Comparison of ENCODE assay signal across 21 cellular contexts in genomic region chr20:58097943-58098342, GRCh38.
DNase-seq lines count a peak whose midpoint lies in the region; ATAC-seq, FAIRE-seq and TF ChIP-seq lines count a peak whose summit lies in the region.
"Had no signal": no experiment of that assay in that cellular context is flagged by ENCODE, and none has a peak within 500 bp of the region (broad histone marks: within the 10 kb centered on the region; RNA-seq: fewer than 3 reads in every experiment).

No MANE protein-coding gene starts in this region.

- H3K36me3 ChIP-seq in HepG2 (replicated peaks in 1 of 2; ENCODE audit: control insufficient read depth in 1 of 2, insufficient read depth in 2 of 2, low read length in 2 of 2) (no peaks in the 10 kb centered on the region), right lobe of liver (no peaks in the 10 kb centered on the region), lung (ENCODE audit: control insufficient read depth in 2 of 2, insufficient read depth in 2 of 2, low read length in 2 of 2) (no peaks in the 10 kb centered on the region)
- H3K36me3 ChIP-seq: HAP-1 had no signal

- in situ Hi-C loops in HepG2 (cut with HindIII; ENCODE audit: extremely low pct_ligation_motif_present, low pct_unique_long_range_greater_than_20kb): no loop called here

- no peaks in the 10 kb centered on the region for H4K20me1 ChIP-seq in HepG2 (ENCODE audit: insufficient read depth, low read length)

- TF ChIP-seq EP300 in HepG2 (IDR thresholded peaks at IDR 0.05; ENCODE audit: low read depth in 2 of 2, low read length in 2 of 2): no peak
- TF ChIP-seq EP300 in HepG2 (CRISPR knock-in tag; IDR thresholded peaks at IDR 0.05; ENCODE audit: borderline replicate concordance): no peak

- H3K27ac ChIP-seq in HepG2 (ENCODE audit: extremely low read length, insufficient read depth, low read length) (no peak overlapping the region), right lobe of liver (no peak overlapping the region), lung (ENCODE audit: low read depth in 1 of 2, low read length in 1 of 2) (no peak overlapping the region)

- peak; percentile 48 for FAIRE-seq in HepG2 (lab: Jason Lieb, UNC)
- FAIRE-seq in urothelium cell line (lab: Jason Lieb, UNC): peak; percentile 81
- FAIRE-seq: GM12891, GM18507, H54 had no signal

- H3K36me3 Mint-ChIP-seq in WTC11: no peaks in the 10 kb centered on the region
- H3K36me3 Mint-ChIP-seq: CD4-positive, alpha-beta memory T cell had no signal

- peak; percentile 34 for DNase-seq in HepG2 (ENCODE audit: low spot score)
- DNase-seq in right lobe of liver: no peak
- DNase-seq in WTC11 (ENCODE audit: low spot score): no peak
- peak; percentile 10 for DNase-seq in lung (ENCODE audit: low spot score)
- DNase-seq in urothelium cell line (ENCODE audit: low spot score): no peak
- DNase-seq in SIG-M5 (lab: John Stamatoyannopoulos, UW): no peak
- no peak for DNase-seq in cortex of kidney (lab: John Stamatoyannopoulos, UW)
- no peak for DNase-seq in erythroblast (lab: John Stamatoyannopoulos, UW)
- DNase-seq: C1 segment of cervical spinal cord; Calu3; CD4-positive, alpha-beta memory T cell; COR-L47; DMS53; DMS79 treated with DMSO at 0.1 percent for 48 hours; GF-D8; GOT3; HFFc6 had no signal

- WGBS in HepG2 (ENCODE audit: low lambda C conversion rate): under 1% methylated on average over 7 of the region's 7 CpGs
- WGBS in right lobe of liver (ENCODE audit: insufficient coverage, low coverage, low lambda C conversion rate, missing lambda C conversion rate): 35% methylated on average over 4 of the region's 7 CpGs
- 86 to 91% methylated on average over 7 of the region's 7 CpGs for WGBS in lung, 2 donors

- no peak overlapping the region for H3K4me2 ChIP-seq in HepG2 (ENCODE audit: low read depth, low read length)

- H3K9me3 Mint-ChIP-seq in WTC11: no peaks in the 10 kb centered on the region
- H3K9me3 Mint-ChIP-seq: HFFc6 had no signal

- ATAC-seq in HepG2 (peak; percentile 34; the same call in 1 of the 3 replicates), right lobe of liver (no peak), WTC11 (no peak), lung (ENCODE audit: insufficient read depth, low FRiP score) (no peak)

- H3K27me3 ChIP-seq in HepG2 (ENCODE audit: control insufficient read depth in 1 of 2, insufficient read depth in 2 of 2, low read length in 2 of 2) (peaks cover 2 to 58% of the 10 kb centered on the region in 2 experiments; a peak in 3 of 5 replicates), right lobe of liver (no peaks in the 10 kb centered on the region), lung (ENCODE audit: control insufficient read depth, insufficient read depth) (no peaks in the 10 kb centered on the region)

- peaks cover 4% of the 10 kb centered on the region; the same call in 1 of the 2 replicates for H3K27me3 Mint-ChIP-seq in WTC11 (ENCODE audit: low read depth)

- CTCF ChIA-PET in HepG2 (lab: Yijun Ruan, JAX; ENCODE audit: low intra/inter-chr PET ratio, low total read pairs) (no interaction called here), WTC11 (lab: Charles Lee) (interaction anchor here (1.0 kb wide), 1 partner anchor 10 kb away, joined by 3 read pairs; no protein-coding TSS in a partner anchor)

- no peak overlapping the region for H3K27ac Mint-ChIP-seq in WTC11
- H3K27ac Mint-ChIP-seq: CD4-positive, alpha-beta memory T cell; HFFc6 had no signal

- POLR2A ChIA-PET in HepG2 (lab: Yijun Ruan, JAX) (no interaction called here), WTC11 (lab: Charles Lee) (no interaction called here)

- TF ChIP-seq POLR2A in HepG2 (IDR thresholded peaks at IDR 0.05; ENCODE audit: insufficient read depth in 1 of 2, low read depth in 2 of 2, low read length in 2 of 2): no peak
- no peak for TF ChIP-seq POLR2A in right lobe of liver (IDR thresholded peaks at IDR 0.05)
- no peak for TF ChIP-seq POLR2A in erythroblast (IDR thresholded peaks at IDR 0.05; ENCODE audit: low read length)

- TF ChIP-seq CTCF in HepG2 (CRISPR knock-in tag; IDR thresholded peaks at IDR 0.05) (no peak), right lobe of liver (IDR thresholded peaks at IDR 0.05) (no peak), WTC11 (IDR thresholded peaks at IDR 0.05) (no peak), lung (IDR thresholded peaks at IDR 0.05; ENCODE audit: control extremely low read depth, extremely low read depth) (no peak)

- BruUV-seq in HepG2 (replicated peaks; lab: Mats Ljungman, UMichigan): no TSS peak

- intact Hi-C loops in HepG2 (cut with micrococcal nuclease; ENCODE audit: unreplicated experiment): no loop called here
- intact Hi-C loops in right lobe of liver (cut with DNase I): loop anchor here in 1 of 2 donors (10.0 kb wide), 1 partner anchor 443 kb away; no protein-coding TSS in a partner anchor

- H3K79me2 ChIP-seq in HepG2 (ENCODE audit: insufficient read depth, low read length): no peaks in the 10 kb centered on the region

- TF ChIP-seq RAD21 in HepG2 (CRISPR knock-in tag; IDR thresholded peaks at IDR 0.05): no peak

- H3K4me3 ChIP-seq in HepG2 (replicated peaks in 1 of 3; ENCODE audit: insufficient read depth in 1 of 3, low read depth in 2 of 3, low read length in 3 of 3) (no peak overlapping the region), right lobe of liver (no peak overlapping the region), lung (no peak overlapping the region)
- H3K4me3 ChIP-seq: HAP-1 had no signal

- no peak overlapping the region for H3K4me3 Mint-ChIP-seq in WTC11
- H3K4me3 Mint-ChIP-seq: CD4-positive, alpha-beta memory T cell; HFFc6 had no signal

- no peaks in the 10 kb centered on the region for H3K4me1 Mint-ChIP-seq in WTC11
- H3K4me1 Mint-ChIP-seq: CD4-positive, alpha-beta memory T cell had no signal

- no peak overlapping the region for H2AFZ ChIP-seq in HepG2 (ENCODE audit: low read length)

- H3K9ac ChIP-seq in HepG2 (ENCODE audit: insufficient read depth, low read depth, low read length): no peak overlapping the region

- H3K9me3 ChIP-seq in HepG2 (ENCODE audit: low read length) (no peaks in the 10 kb centered on the region), right lobe of liver (no peaks in the 10 kb centered on the region), lung (ENCODE audit: control insufficient read depth in 2 of 2, insufficient read depth in 1 of 2, low read length in 1 of 2) (no peaks in the 10 kb centered on the region)
- H3K9me3 ChIP-seq: HAP-1 had no signal

- H3K4me1 ChIP-seq in HepG2 (ENCODE audit: insufficient read depth, low read length): no peaks in the 10 kb centered on the region
- no peaks in the 10 kb centered on the region for H3K4me1 ChIP-seq in right lobe of liver
- no peaks in the 10 kb centered on the region for H3K4me1 ChIP-seq in lung (ENCODE audit: control insufficient read depth in 2 of 2, insufficient read depth in 2 of 2, low read length in 2 of 2)
- H3K4me1 ChIP-seq: HAP-1 had no signal

TF ChIP-seq in HepG2, 621 proteins besides CTCF, POLR2A, EP300 and RAD21 (continues in another document):
- TF ChIP-seq, protein P1, sequence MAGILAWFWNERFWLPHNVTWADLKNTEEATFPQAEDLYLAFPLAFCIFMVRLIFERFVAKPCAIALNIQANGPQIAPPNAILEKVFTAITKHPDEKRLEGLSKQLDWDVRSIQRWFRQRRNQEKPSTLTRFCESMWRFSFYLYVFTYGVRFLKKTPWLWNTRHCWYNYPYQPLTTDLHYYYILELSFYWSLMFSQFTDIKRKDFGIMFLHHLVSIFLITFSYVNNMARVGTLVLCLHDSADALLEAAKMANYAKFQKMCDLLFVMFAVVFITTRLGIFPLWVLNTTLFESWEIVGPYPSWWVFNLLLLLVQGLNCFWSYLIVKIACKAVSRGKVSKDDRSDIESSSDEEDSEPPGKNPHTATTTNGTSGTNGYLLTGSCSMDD (CRISPR knock-in tag; IDR thresholded peaks at IDR 0.05): no peak
- 0 out of 2 replicates have a peak, but pooled peaks have one; percentile 22 for TF ChIP-seq RARA (CRISPR knock-in tag; IDR thresholded peaks at IDR 0.05)
- no peak for TF ChIP-seq RFXANK (CRISPR knock-in tag; IDR thresholded peaks at IDR 0.05)
- no peak for TF ChIP-seq ATM (IDR thresholded peaks at IDR 0.05; ENCODE audit: borderline replicate concordance)

TF ChIP-seq in WTC11, 78 proteins besides CTCF, POLR2A, EP300 and RAD21:
- 0 out of 2 replicates have a peak, but pooled peaks have one; percentile 23 for TF ChIP-seq GABPB1 (CRISPR knock-in tag; IDR thresholded peaks at IDR 0.05)
- TF ChIP-seq HMGA2 (CRISPR knock-in tag; IDR thresholded peaks at IDR 0.05): no peak

Comparison
In these comparisons a context has a peak if more than half of its experiments do, and no peak if none do; other contexts are left out.
1. DNase-seq: peak in HepG2 (single experiment) and lung (single experiment); none in right lobe of liver (0 of 3), WTC11 (single experiment), urothelium cell line (single experiment), SIG-M5 (single experiment), cortex of kidney (single experiment) and erythroblast (0 of 2).
2. Of the 50 proteins assayed by ChIP-seq in both HepG2 and WTC11: peak only in HepG2: none; only in WTC11: GABPB1; in both: none; in neither: 49.